In the genomic region with DNA sequence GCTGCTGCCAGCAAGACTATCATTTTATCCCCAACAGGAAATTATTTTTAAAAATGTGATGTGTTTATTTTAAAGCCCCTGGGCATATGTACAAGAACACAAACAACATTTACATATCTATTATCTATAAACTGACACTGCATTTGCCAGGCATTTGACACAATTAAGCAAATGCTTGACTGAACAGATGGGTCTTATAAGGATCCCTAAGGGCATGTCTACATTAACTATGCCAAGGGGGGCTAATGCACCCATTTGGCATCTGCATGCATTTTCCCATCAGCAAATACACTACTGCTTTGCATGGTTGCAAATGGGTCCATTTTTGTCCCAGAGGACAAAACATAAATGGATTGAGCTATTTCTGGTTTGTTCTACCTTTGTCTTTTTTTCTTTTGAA, we compare ENCODE assay signal across 18 cellular contexts.
"Had no signal": no experiment of that assay in that cellular context is flagged by ENCODE, and none has a peak within 500 bp of the region (broad histone marks: within the 10 kb centered on the region; RNA-seq: fewer than 3 reads in every experiment).

No MANE protein-coding gene starts in this region.

- H3K9me3 Mint-ChIP-seq: activated CD4-positive, alpha-beta memory T cell treated with anti-CD3 and anti-CD28 coated beads, Interleukin-2, amount 10 ng/mL, durations not matched to agents 7 days and 5 days; activated T-cell treated with anti-CD3 and anti-CD28 coated beads, Interleukin-2, amount 50 U/mL, for 24 hours; stimulated activated naive B cell treated with anti-CD40 and anti-IgM and Interleukin-4, amounts not matched to agents 10 μg/mL and 1 μg/mL and 100 μg/mL, for 72 hours had no signal

- H3K27ac ChIP-seq: ascending aorta, breast epithelium, thyroid gland had no signal

- H3K27ac Mint-ChIP-seq: activated CD4-positive, alpha-beta memory T cell treated with anti-CD3 and anti-CD28 coated beads, Interleukin-2, amount 10 ng/mL, durations not matched to agents 7 days and 5 days; activated naive CD4-positive, alpha-beta T cell treated with anti-CD3 and anti-CD28 coated beads, Interleukin-2, amount 10 ng/mL, durations not matched to agents 7 days and 5 days; activated T-cell treated with anti-CD3 and anti-CD28 coated beads, Interleukin-2, amount 50 U/mL, for 24 hours; mesothelial cell of epicardium; nephron progenitor cell; stimulated activated naive B cell treated with anti-CD40 and anti-IgM and Interleukin-4, amounts not matched to agents 10 μg/mL and 1 μg/mL and 100 μg/mL, for 72 hours; WTC11 had no signal

- H3K4me3 Mint-ChIP-seq: activated CD4-positive, alpha-beta memory T cell treated with anti-CD3 and anti-CD28 coated beads, Interleukin-2, amount 10 ng/mL, durations not matched to agents 7 days and 5 days; activated naive CD4-positive, alpha-beta T cell treated with anti-CD3 and anti-CD28 coated beads, Interleukin-2, amount 10 ng/mL, durations not matched to agents 7 days and 5 days; activated T-cell treated with anti-CD3 and anti-CD28 coated beads, Interleukin-2, amount 50 U/mL, for 24 hours; mesothelial cell of epicardium; nephron progenitor cell; stimulated activated naive B cell treated with anti-CD40 and anti-IgM and Interleukin-4, amounts not matched to agents 10 μg/mL and 1 μg/mL and 100 μg/mL, for 72 hours; WTC11 had no signal

- H3K27me3 Mint-ChIP-seq: activated CD4-positive, alpha-beta memory T cell treated with anti-CD3 and anti-CD28 coated beads, Interleukin-2, amount 10 ng/mL, durations not matched to agents 7 days and 5 days; activated naive CD4-positive, alpha-beta T cell treated with anti-CD3 and anti-CD28 coated beads, Interleukin-2, amount 10 ng/mL, durations not matched to agents 7 days and 5 days; activated T-cell treated with anti-CD3 and anti-CD28 coated beads, Interleukin-2, amount 50 U/mL, for 24 hours; stimulated activated naive B cell treated with anti-CD40 and anti-IgM and Interleukin-4, amounts not matched to agents 10 μg/mL and 1 μg/mL and 100 μg/mL, for 72 hours had no signal

- H3K4me1 Mint-ChIP-seq: activated CD4-positive, alpha-beta memory T cell treated with anti-CD3 and anti-CD28 coated beads, Interleukin-2, amount 10 ng/mL, durations not matched to agents 7 days and 5 days; activated naive CD4-positive, alpha-beta T cell treated with anti-CD3 and anti-CD28 coated beads, Interleukin-2, amount 10 ng/mL, durations not matched to agents 7 days and 5 days; stimulated activated naive B cell treated with anti-CD40 and anti-IgM and Interleukin-4, amounts not matched to agents 10 μg/mL and 1 μg/mL and 100 μg/mL, for 72 hours had no signal

- H3K4me1 ChIP-seq: breast epithelium, thyroid gland had no signal

- DNase-seq: activated CD4-positive, alpha-beta memory T cell treated with anti-CD3 and anti-CD28 coated beads, Interleukin-2, amount 10 ng/mL, durations not matched to agents 7 days and 5 days; activated CD4-positive, alpha-beta T cell treated with anti-CD3 and anti-CD28 coated beads for 4 hours; activated naive CD4-positive, alpha-beta T cell treated with anti-CD3 and anti-CD28 coated beads, Interleukin-2, amount 10 ng/mL, durations not matched to agents 7 days and 5 days; activated T-cell treated with anti-CD3 and anti-CD28 coated beads, Interleukin-2, amount 50 U/mL, for 24 hours; cerebellar nuclear complex; dermis blood vessel endothelial cell; heart left ventricle; left cardiac atrium; nephron progenitor cell; occipital lobe; stimulated activated CD4-positive, alpha-beta T cell treated with anti-CD3 and anti-CD28 coated beads, Interleukin-4, amount 100 ng/mL, for 1 hour; stimulated activated naive B cell treated with anti-CD40 and anti-IgM and Interleukin-4, amounts not matched to agents 10 μg/mL and 1 μg/mL and 100 μg/mL, for 72 hours; thyroid gland had no signal

- H3K4me3 ChIP-seq: ascending aorta, breast epithelium, heart left ventricle, lung, thyroid gland had no signal

- ATAC-seq: heart left ventricle; left cardiac atrium; stimulated activated naive B cell treated with anti-CD40 and anti-IgM and Interleukin-4, amounts not matched to agents 10 μg/mL and 1 μg/mL and 100 μg/mL, for 72 hours; WTC11 had no signal

- H3K27me3 ChIP-seq: ascending aorta, breast epithelium, heart left ventricle, thyroid gland had no signal

- H3K9me3 ChIP-seq: ascending aorta, breast epithelium, heart left ventricle, thyroid gland had no signal

- H3K36me3 Mint-ChIP-seq: activated naive CD4-positive, alpha-beta T cell treated with anti-CD3 and anti-CD28 coated beads, Interleukin-2, amount 10 ng/mL, durations not matched to agents 7 days and 5 days; mesothelial cell of epicardium; stimulated activated naive B cell treated with anti-CD40 and anti-IgM and Interleukin-4, amounts not matched to agents 10 μg/mL and 1 μg/mL and 100 μg/mL, for 72 hours had no signal

- H3K36me3 ChIP-seq: ascending aorta, breast epithelium, heart left ventricle, thyroid gland had no signal
